In genomic region chr2:176079285-176079830, GRCh38 we compare ENCODE assay signal across 1 cellular context.
TF ChIP-seq lines count a peak whose summit lies in the region.

No MANE protein-coding gene starts in this region.

TF ChIP-seq in HCT116, 20 proteins besides CTCF, POLR2A, EP300 and RAD21 (continued from another document):
- TF ChIP-seq ZBTB33 (IDR thresholded peaks at IDR 0.05; ENCODE audit: extremely low read depth, insufficient replicate concordance, low read length) (no peak), ATF3 (IDR thresholded peaks at IDR 0.05) (no peak), FOSL1 (IDR thresholded peaks at IDR 0.05; ENCODE audit: low read depth) (no peak)
